3 cellular contexts compared by ENCODE assay signal in the genomic region with DNA sequence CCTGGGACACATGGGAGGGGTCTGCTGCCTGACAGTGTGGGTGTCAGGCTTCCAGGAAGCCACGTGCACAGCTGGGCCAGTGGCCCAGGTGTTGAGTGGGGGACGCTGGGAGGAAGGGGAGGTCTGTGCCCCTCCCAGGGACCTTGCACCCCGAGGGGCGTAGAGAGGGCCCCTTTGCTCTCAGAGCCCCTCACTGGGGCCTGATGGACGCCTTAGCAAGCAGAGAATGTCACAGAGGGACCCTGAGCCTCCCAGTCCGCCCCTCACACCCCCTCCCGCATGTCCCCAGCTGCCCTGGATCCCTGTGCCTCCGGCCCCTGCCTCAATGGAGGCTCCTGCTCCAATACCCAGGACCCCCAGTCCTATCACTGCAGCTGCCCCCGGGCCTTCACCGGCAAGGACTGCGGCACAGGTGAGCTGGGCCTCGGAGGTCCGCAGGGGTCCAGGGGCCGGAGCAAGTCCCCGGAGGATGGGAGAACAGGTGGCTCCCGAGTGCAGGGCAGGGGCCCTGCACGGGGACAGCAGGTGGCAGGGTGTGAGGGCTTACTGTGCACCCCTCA.
TF ChIP-seq lines count a peak whose summit lies in the region.

No MANE protein-coding gene starts in this region.

TF ChIP-seq in HEK293, 187 proteins besides CTCF, POLR2A, EP300 and RAD21:
- TF ChIP-seq ZNF133 (tag by site-specific recombination; IDR thresholded peaks at IDR 0.05), result no peak
- TF ChIP-seq ZNF132 (tag by site-specific recombination; IDR thresholded peaks at IDR 0.05; ENCODE audit: borderline replicate concordance), result no peak
- TF ChIP-seq ZBTB48 (tag by site-specific recombination; IDR thresholded peaks at IDR 0.05), result peak; percentile 3; the same call in 1 of the 2 replicates
- no peak for TF ChIP-seq ZNF274 (IDR thresholded peaks at IDR 0.05; ENCODE audit: low read length)
- TF ChIP-seq ZNF274 (tag by site-specific recombination; IDR thresholded peaks at IDR 0.05; ENCODE audit: borderline replicate concordance), result no peak
- TF ChIP-seq GLIS2 (tag by site-specific recombination; IDR thresholded peaks at IDR 0.05), result peak; percentile 7; the same call in 1 of the 2 replicates
- no peak for TF ChIP-seq ZNF366 (tag by site-specific recombination; conservative IDR thresholded peaks at IDR 0.05)
- TF ChIP-seq ZNF221 (tag by site-specific recombination; IDR thresholded peaks at IDR 0.05; ENCODE audit: borderline replicate concordance), result no peak
- TF ChIP-seq ZNF324 (tag by site-specific recombination; IDR thresholded peaks at IDR 0.05), result no peak
TF ChIP-seq in HEK293: peak in this region for 2.

TF ChIP-seq in GM12878, 131 proteins besides CTCF, POLR2A, EP300 and RAD21:
- TF ChIP-seq BHLHE40 (IDR thresholded peaks at IDR 0.05; ENCODE audit: borderline replicate concordance in 1 of 2, low read depth in 2 of 2, low read length in 1 of 2) (no peak), LARP7 (IDR thresholded peaks at IDR 0.05) (no peak), ZNF384 (IDR thresholded peaks at IDR 0.05; ENCODE audit: borderline replicate concordance, low read depth, low read length) (no peak), GABPA (IDR thresholded peaks at IDR 0.05; ENCODE audit: low read depth) (no peak), TAF1 (IDR thresholded peaks at IDR 0.05; ENCODE audit: borderline replicate concordance, low read depth, low read length) (no peak), ZNF24 (IDR thresholded peaks at IDR 0.05) (no peak)
- TF ChIP-seq, protein P1, sequence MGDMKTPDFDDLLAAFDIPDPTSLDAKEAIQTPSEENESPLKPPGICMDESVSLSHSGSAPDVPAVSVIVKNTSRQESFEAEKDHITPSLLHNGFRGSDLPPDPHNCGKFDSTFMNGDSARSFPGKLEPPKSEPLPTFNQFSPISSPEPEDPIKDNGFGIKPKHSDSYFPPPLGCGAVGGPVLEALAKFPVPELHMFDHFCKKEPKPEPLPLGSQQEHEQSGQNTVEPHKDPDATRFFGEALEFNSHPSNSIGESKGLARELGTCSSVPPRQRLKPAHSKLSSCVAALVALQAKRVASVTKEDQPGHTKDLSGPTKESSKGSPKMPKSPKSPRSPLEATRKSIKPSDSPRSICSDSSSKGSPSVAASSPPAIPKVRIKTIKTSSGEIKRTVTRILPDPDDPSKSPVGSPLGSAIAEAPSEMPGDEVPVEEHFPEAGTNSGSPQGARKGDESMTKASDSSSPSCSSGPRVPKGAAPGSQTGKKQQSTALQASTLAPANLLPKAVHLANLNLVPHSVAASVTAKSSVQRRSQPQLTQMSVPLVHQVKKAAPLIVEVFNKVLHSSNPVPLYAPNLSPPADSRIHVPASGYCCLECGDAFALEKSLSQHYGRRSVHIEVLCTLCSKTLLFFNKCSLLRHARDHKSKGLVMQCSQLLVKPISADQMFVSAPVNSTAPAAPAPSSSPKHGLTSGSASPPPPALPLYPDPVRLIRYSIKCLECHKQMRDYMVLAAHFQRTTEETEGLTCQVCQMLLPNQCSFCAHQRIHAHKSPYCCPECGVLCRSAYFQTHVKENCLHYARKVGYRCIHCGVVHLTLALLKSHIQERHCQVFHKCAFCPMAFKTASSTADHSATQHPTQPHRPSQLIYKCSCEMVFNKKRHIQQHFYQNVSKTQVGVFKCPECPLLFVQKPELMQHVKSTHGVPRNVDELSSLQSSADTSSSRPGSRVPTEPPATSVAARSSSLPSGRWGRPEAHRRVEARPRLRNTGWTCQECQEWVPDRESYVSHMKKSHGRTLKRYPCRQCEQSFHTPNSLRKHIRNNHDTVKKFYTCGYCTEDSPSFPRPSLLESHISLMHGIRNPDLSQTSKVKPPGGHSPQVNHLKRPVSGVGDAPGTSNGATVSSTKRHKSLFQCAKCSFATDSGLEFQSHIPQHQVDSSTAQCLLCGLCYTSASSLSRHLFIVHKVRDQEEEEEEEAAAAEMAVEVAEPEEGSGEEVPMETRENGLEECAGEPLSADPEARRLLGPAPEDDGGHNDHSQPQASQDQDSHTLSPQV (IDR thresholded peaks at IDR 0.05), result no peak
- TF ChIP-seq, protein P2, sequence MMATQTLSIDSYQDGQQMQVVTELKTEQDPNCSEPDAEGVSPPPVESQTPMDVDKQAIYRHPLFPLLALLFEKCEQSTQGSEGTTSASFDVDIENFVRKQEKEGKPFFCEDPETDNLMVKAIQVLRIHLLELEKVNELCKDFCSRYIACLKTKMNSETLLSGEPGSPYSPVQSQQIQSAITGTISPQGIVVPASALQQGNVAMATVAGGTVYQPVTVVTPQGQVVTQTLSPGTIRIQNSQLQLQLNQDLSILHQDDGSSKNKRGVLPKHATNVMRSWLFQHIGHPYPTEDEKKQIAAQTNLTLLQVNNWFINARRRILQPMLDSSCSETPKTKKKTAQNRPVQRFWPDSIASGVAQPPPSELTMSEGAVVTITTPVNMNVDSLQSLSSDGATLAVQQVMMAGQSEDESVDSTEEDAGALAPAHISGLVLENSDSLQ (IDR thresholded peaks at IDR 0.05), result no peak
TF ChIP-seq in GM12878: peak in this region for 0.

TF ChIP-seq in neural cell, 6 proteins besides CTCF, POLR2A, EP300 and RAD21:
- TF ChIP-seq, protein P3, sequence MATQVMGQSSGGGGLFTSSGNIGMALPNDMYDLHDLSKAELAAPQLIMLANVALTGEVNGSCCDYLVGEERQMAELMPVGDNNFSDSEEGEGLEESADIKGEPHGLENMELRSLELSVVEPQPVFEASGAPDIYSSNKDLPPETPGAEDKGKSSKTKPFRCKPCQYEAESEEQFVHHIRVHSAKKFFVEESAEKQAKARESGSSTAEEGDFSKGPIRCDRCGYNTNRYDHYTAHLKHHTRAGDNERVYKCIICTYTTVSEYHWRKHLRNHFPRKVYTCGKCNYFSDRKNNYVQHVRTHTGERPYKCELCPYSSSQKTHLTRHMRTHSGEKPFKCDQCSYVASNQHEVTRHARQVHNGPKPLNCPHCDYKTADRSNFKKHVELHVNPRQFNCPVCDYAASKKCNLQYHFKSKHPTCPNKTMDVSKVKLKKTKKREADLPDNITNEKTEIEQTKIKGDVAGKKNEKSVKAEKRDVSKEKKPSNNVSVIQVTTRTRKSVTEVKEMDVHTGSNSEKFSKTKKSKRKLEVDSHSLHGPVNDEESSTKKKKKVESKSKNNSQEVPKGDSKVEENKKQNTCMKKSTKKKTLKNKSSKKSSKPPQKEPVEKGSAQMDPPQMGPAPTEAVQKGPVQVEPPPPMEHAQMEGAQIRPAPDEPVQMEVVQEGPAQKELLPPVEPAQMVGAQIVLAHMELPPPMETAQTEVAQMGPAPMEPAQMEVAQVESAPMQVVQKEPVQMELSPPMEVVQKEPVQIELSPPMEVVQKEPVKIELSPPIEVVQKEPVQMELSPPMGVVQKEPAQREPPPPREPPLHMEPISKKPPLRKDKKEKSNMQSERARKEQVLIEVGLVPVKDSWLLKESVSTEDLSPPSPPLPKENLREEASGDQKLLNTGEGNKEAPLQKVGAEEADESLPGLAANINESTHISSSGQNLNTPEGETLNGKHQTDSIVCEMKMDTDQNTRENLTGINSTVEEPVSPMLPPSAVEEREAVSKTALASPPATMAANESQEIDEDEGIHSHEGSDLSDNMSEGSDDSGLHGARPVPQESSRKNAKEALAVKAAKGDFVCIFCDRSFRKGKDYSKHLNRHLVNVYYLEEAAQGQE (IDR thresholded peaks at IDR 0.05; ENCODE audit: borderline replicate concordance), result no peak
- peak; percentile 54 for TF ChIP-seq SMC3 (conservative IDR thresholded peaks at IDR 0.05; ENCODE audit: poor library complexity)
